Comparison of ENCODE assay signal across 33 cellular contexts in the genomic region with DNA sequence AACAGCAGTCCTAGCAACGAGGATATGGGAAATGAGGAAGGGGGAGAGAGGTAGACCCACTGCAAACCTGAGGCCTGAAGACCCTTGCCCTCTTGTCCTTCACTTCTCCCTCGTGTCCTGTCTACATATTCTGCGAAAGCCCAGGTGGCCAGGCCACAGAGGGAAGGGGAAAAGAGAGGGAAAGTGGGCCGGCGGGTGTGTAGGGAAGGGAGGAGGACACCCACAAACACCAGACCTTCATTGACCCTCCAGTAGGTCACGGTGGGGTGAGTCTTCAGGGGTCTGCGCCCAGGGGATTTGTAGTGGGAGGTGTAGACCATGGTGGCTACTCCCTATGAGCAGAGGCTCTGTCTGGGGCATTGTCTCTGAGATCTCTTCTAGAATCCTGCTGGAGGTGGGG. TPM values are rescaled to one million over a fixed set of nuclear protein-coding genes. Genes with fewer than 3 reads are reported as not detected.
"Had no signal": no experiment of that assay in that cellular context is flagged by ENCODE, and none has a peak within 500 bp of the region (broad histone marks: within the 10 kb centered on the region; RNA-seq: fewer than 3 reads in every experiment).

No MANE protein-coding gene starts in this region.

- H3K27ac ChIP-seq: ascending aorta, KMS-11, VCaP had no signal

- DNase-seq: activated B cell treated with CpG ODN at 0.5 μM for 24 hours; activated CD4-positive, alpha-beta memory T cell treated with anti-CD3 and anti-CD28 coated beads, Interleukin-2, amount 10 ng/mL, durations not matched to agents 7 days and 5 days; activated CD4-positive, alpha-beta T cell treated with anti-CD3 and anti-CD28 coated beads for 4 hours; activated CD4-positive, CD25-positive, alpha-beta regulatory T cell treated with anti-CD3 and anti-CD28 coated beads, Interleukin-2, amount 50 U/mL, for 72 hours; activated CD8-positive, alpha-beta memory T cell treated with anti-CD3 and anti-CD28 coated beads for 24 hours; activated CD8-positive, alpha-beta memory T cell treated with anti-CD3 and anti-CD28 coated beads, Interleukin-2, amount 10 ng/mL, durations not matched to agents 7 days and 5 days; activated CD8-positive, alpha-beta memory T cell treated with anti-CD3 and anti-CD28 coated beads, Interleukin-2, amount 50 U/mL, for 48 hours; activated effector memory CD4-positive, alpha-beta T cell treated with anti-CD3 and anti-CD28 coated beads, Interleukin-2, amount 50 U/mL, for 16 hours; activated naive CD4-positive, alpha-beta T cell; activated naive CD4-positive, alpha-beta T cell treated with anti-CD3 and anti-CD28 coated beads, Interleukin-2, amount 50 U/mL, for 16 hours; activated naive CD8-positive, alpha-beta T cell treated with anti-CD3 and anti-CD28 coated beads for 36 hours; activated T-cell treated with anti-CD3 and anti-CD28 coated beads, Interleukin-2, amount 50 U/mL, for 48 hours; amniotic stem cell; NCI-H1048; NCI-H1105 treated with DMSO at 0.1 percent for 48 hours; NCI-H1436; NCI-H1694; NCI-H1930; NCI-H345; NCI-H524 treated with DMSO at 0.1 percent for 48 hours; Right ventricle myocardium superior; RPMI8226; SW 1271; T-helper 1 cell; T-helper 2 cell; T-helper 9 cell had no signal

- H3K9ac ChIP-seq: KMS-11 had no signal

- H3K4me3 ChIP-seq: ascending aorta had no signal

- ATAC-seq: activated CD8-positive, alpha-beta memory T cell treated with anti-CD3 and anti-CD28 coated beads, Interleukin-2, amount 10 ng/mL, durations not matched to agents 7 days and 5 days; Panc1 had no signal

- H3K4me2 ChIP-seq: KMS-11 had no signal

- H3K27me3 ChIP-seq: ascending aorta had no signal

- H3K36me3 ChIP-seq: ascending aorta had no signal

- H3K9me3 ChIP-seq: ascending aorta had no signal

RNA-seq across cellular contexts. Expression of gene FAIM2, which starts 3.8 kb away (rescaled TPM):
- total RNA-seq: activated B cell treated with CpG ODN at 0.5 μM for 24 hours, MCF 10A had no signal

RNA-seq across cellular contexts. Expression of gene AQP2, which starts 50.6 kb away (rescaled TPM):
- total RNA-seq: activated B cell treated with CpG ODN at 0.5 μM for 24 hours; activated CD4-positive, alpha-beta memory T cell treated with anti-CD3 and anti-CD28 coated beads, Interleukin-2, amount 10 ng/mL, durations not matched to agents 7 days and 5 days; activated CD8-positive, alpha-beta memory T cell treated with anti-CD3 and anti-CD28 coated beads, Interleukin-2, amount 10 ng/mL, durations not matched to agents 7 days and 5 days; activated naive CD8-positive, alpha-beta T cell treated with anti-CD3 and anti-CD28 coated beads for 36 hours; ascending aorta; cardiac septum; MCF 10A; NCI-H460; Right ventricle myocardium superior had no signal
